Comparison of ENCODE assay signal across 15 cellular contexts in the genomic region with DNA sequence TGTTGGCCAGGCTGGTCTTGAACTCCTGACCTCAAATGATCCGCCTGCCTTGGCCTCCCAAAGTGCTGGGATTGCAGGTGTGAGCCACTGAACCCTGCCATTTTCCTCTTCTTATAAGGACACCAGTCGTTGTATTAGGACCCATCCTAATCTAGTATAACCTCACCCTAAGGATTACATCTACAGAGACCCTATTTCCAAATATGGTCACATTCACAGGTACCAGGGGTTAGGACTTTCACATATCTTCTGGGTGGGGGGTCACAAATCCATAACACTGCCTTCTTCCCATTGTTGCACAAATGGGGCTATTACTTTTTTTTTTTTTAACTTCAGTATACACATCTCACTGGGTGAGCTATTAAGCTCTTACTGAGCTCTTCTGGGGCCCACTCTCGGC.
"Had no signal": no experiment of that assay in that cellular context is flagged by ENCODE, and none has a peak within 500 bp of the region (broad histone marks: within the 10 kb centered on the region; RNA-seq: fewer than 3 reads in every experiment).

No MANE protein-coding gene starts in this region.

- H3K9me3 Mint-ChIP-seq: effector memory CD8-positive, alpha-beta T cell; neural crest cell had no signal

- H3K4me1 Mint-ChIP-seq: mesothelial cell of epicardium, neural crest cell had no signal

- H3K4me3 Mint-ChIP-seq: activated CD4-positive, alpha-beta T cell treated with anti-CD3 and anti-CD28 coated beads, Interleukin-2, amount 10 ng/mL, durations not matched to agents 24 days and 14 days; activated CD8-positive, alpha-beta T cell treated with anti-CD3 and anti-CD28 coated beads for 36 hours; activated naive CD4-positive, alpha-beta T cell treated with anti-CD3 and anti-CD28 coated beads for 36 hours; activated T-cell treated with anti-CD3 and anti-CD28 coated beads, Interleukin-2, amount 50 U/mL, for 4 hours; effector memory CD8-positive, alpha-beta T cell; mesothelial cell of epicardium; neural crest cell had no signal

- H3K4me1 ChIP-seq: body of pancreas, suprapubic skin, vagina had no signal

- H3K36me3 ChIP-seq: esophagus squamous epithelium, suprapubic skin, vagina had no signal

- H3K27me3 Mint-ChIP-seq: activated CD4-positive, alpha-beta T cell treated with anti-CD3 and anti-CD28 coated beads, Interleukin-2, amount 10 ng/mL, durations not matched to agents 24 days and 14 days; activated CD8-positive, alpha-beta T cell treated with anti-CD3 and anti-CD28 coated beads for 36 hours; effector memory CD8-positive, alpha-beta T cell; progenitor cell of endocrine pancreas had no signal

- ATAC-seq: activated CD8-positive, alpha-beta T cell treated with anti-CD3 and anti-CD28 coated beads for 36 hours; activated T-cell treated with anti-CD3 and anti-CD28 coated beads, Interleukin-2, amount 50 U/mL, for 4 hours; body of pancreas; effector memory CD8-positive, alpha-beta T cell; stimulated activated naive CD8-positive, alpha-beta T cell treated with anti-CD3 and anti-CD28 coated beads, Interleukin-15, Interleukin-2, amounts not matched to agents 100 U/mL and 50 U/mL, for 24 hours had no signal

- DNase-seq: activated CD4-positive, alpha-beta T cell treated with anti-CD3 and anti-CD28 coated beads, Interleukin-2, amount 10 ng/mL, durations not matched to agents 24 days and 14 days; activated CD4-positive, CD25-positive, alpha-beta regulatory T cell; activated CD8-positive, alpha-beta T cell treated with anti-CD3 and anti-CD28 coated beads for 36 hours; activated naive CD4-positive, alpha-beta T cell treated with anti-CD3 and anti-CD28 coated beads for 36 hours; activated T-cell treated with anti-CD3 and anti-CD28 coated beads, Interleukin-2, amount 50 U/mL, for 4 hours; body of pancreas; effector memory CD8-positive, alpha-beta T cell; esophagus squamous epithelium; stimulated activated naive CD8-positive, alpha-beta T cell treated with anti-CD3 and anti-CD28 coated beads, Interleukin-15, Interleukin-2, amounts not matched to agents 100 U/mL and 50 U/mL, for 24 hours; trophoblast cell had no signal

- H3K4me3 ChIP-seq: body of pancreas, esophagus squamous epithelium, suprapubic skin, vagina had no signal

- H3K9me3 ChIP-seq: body of pancreas, esophagus squamous epithelium, suprapubic skin, vagina had no signal

- H3K27ac Mint-ChIP-seq: activated CD4-positive, alpha-beta T cell treated with anti-CD3 and anti-CD28 coated beads, Interleukin-2, amount 10 ng/mL, durations not matched to agents 24 days and 14 days; activated CD8-positive, alpha-beta T cell treated with anti-CD3 and anti-CD28 coated beads for 36 hours; activated naive CD4-positive, alpha-beta T cell treated with anti-CD3 and anti-CD28 coated beads for 36 hours; mesothelial cell of epicardium; progenitor cell of endocrine pancreas had no signal

- H3K27ac ChIP-seq: body of pancreas, esophagus squamous epithelium, suprapubic skin, vagina had no signal
